In the genomic region with DNA sequence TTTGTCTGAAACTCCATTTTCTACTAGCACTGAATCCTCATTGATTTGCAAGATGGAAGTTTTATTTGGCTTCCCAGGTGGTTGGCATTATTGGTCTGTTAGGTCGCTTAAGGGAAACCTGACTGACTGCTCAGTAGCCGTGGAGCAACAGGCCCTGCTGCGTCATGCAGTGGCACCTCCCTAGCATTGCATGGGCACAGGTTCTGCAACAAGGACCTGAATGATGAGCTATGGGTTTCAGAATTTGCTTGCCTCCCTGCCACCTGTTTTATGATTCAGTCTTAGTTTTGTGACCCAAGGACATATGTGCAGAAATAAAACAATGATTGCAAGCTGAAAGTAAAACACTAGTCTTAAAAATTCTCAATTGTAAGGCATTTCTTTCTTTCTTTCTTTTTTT, we compare ENCODE assay signal across 17 cellular contexts.
"Had no signal": no experiment of that assay in that cellular context is flagged by ENCODE, and none has a peak within 500 bp of the region (broad histone marks: within the 10 kb centered on the region; RNA-seq: fewer than 3 reads in every experiment).

No MANE protein-coding gene starts in this region.

- H3K9me3 Mint-ChIP-seq: activated T-cell treated with anti-CD3 and anti-CD28 coated beads, Interleukin-2, amount 50 U/mL, for 4 hours; mesothelial cell of epicardium; stimulated activated naive B cell treated with anti-CD40 and anti-IgM and Interleukin-4, amounts not matched to agents 10 μg/mL and 1 μg/mL and 100 μg/mL, for 72 hours had no signal

- H3K27me3 ChIP-seq: gastrocnemius medialis, heart right ventricle, neutrophil, right atrium auricular region, transverse colon had no signal

- ATAC-seq: activated T-cell treated with anti-CD3 and anti-CD28 coated beads, Interleukin-2, amount 50 U/mL, for 4 hours; gastrocnemius medialis; heart right ventricle; stimulated activated naive B cell treated with anti-CD40 and anti-IgM and Interleukin-4, amounts not matched to agents 10 μg/mL and 1 μg/mL and 100 μg/mL, for 72 hours; T-helper 17 cell had no signal

- DNase-seq: activated CD4-positive, alpha-beta T cell treated with anti-CD3 and anti-CD28 coated beads, Interleukin-2, amount 50 U/mL, for 4 hours; activated CD4-positive, CD25-positive, alpha-beta regulatory T cell; activated effector memory CD4-positive, alpha-beta T cell treated with anti-CD3 and anti-CD28 coated beads, Interleukin-2, amount 50 U/mL, for 16 hours; activated T-cell treated with anti-CD3 and anti-CD28 coated beads, Interleukin-2, amount 50 U/mL, for 4 hours; anterior cingulate cortex; gastrocnemius medialis; heart right ventricle; kidney; small intestine; stimulated activated naive B cell treated with anti-CD40 and anti-IgM and Interleukin-4, amounts not matched to agents 10 μg/mL and 1 μg/mL and 100 μg/mL, for 72 hours; substantia nigra; T-helper 17 cell; transverse colon had no signal

- H3K27me3 Mint-ChIP-seq: stimulated activated naive B cell treated with anti-CD40 and anti-IgM and Interleukin-4, amounts not matched to agents 10 μg/mL and 1 μg/mL and 100 μg/mL, for 72 hours had no signal

- H3K36me3 Mint-ChIP-seq: activated naive CD4-positive, alpha-beta T cell treated with anti-CD3 and anti-CD28 coated beads, Interleukin-2, amount 50 U/mL, for 72 hours; mesothelial cell of epicardium; stimulated activated naive B cell treated with anti-CD40 and anti-IgM and Interleukin-4, amounts not matched to agents 10 μg/mL and 1 μg/mL and 100 μg/mL, for 72 hours had no signal

- H3K4me1 ChIP-seq: gastrocnemius medialis, right atrium auricular region, transverse colon had no signal

- H3K36me3 ChIP-seq: gastrocnemius medialis, heart right ventricle, neutrophil, right atrium auricular region, transverse colon had no signal

- H3K4me3 ChIP-seq: gastrocnemius medialis, heart right ventricle, right atrium auricular region, transverse colon had no signal

- H3K27ac Mint-ChIP-seq: activated naive CD4-positive, alpha-beta T cell treated with anti-CD3 and anti-CD28 coated beads, Interleukin-2, amount 50 U/mL, for 72 hours; mesothelial cell of epicardium; stimulated activated naive B cell treated with anti-CD40 and anti-IgM and Interleukin-4, amounts not matched to agents 10 μg/mL and 1 μg/mL and 100 μg/mL, for 72 hours; T-helper 17 cell had no signal

- H3K4me3 Mint-ChIP-seq: activated T-cell treated with anti-CD3 and anti-CD28 coated beads, Interleukin-2, amount 50 U/mL, for 4 hours; mesothelial cell of epicardium; stimulated activated naive B cell treated with anti-CD40 and anti-IgM and Interleukin-4, amounts not matched to agents 10 μg/mL and 1 μg/mL and 100 μg/mL, for 72 hours; T-helper 17 cell had no signal

- H3K9me3 ChIP-seq: gastrocnemius medialis, heart right ventricle, neutrophil, right atrium auricular region, transverse colon had no signal

- H3K27ac ChIP-seq: gastrocnemius medialis, heart right ventricle, neutrophil, right atrium auricular region, transverse colon had no signal
